9 cellular contexts compared by ENCODE assay signal in the genomic region with DNA sequence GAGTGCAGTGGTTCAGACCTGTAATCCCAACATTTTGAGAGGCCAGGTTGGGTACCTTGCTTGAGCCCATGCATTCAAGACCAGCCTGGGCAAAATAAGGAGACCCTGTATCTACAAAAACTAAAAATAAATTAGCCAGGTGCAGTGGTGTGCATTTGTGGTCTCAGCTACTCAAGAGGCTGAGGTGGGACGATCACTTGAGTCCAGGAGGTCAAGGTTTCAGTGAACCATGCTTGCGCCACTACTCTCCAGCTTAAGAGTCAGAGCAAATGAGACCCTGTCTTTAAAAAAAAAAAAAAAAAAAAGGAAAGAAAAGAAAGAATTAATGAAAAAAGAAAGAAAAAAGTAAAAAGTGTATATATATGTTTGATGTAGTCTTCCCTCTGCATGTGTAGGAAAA.
"Had no signal": no experiment of that assay in that cellular context is flagged by ENCODE, and none has a peak within 500 bp of the region (broad histone marks: within the 10 kb centered on the region; RNA-seq: fewer than 3 reads in every experiment).

No MANE protein-coding gene starts in this region.

- DNase-seq: H7, HFFc6, IMR-90, KG1 had no signal

- H3K4me3 ChIP-seq: GM23338, HAP-1, K562 had no signal

- H3K9me3 ChIP-seq: HAP-1 had no signal

- H2AFZ ChIP-seq: GM23338 had no signal

- H3K4me2 ChIP-seq: GM23338 had no signal

- H3K27ac ChIP-seq: HL-60 had no signal

- H3K36me3 ChIP-seq: HAP-1 had no signal

- FAIRE-seq: K562 had no signal

- ATAC-seq: GM23338, HCT116, K562 had no signal
